In the genomic region with DNA sequence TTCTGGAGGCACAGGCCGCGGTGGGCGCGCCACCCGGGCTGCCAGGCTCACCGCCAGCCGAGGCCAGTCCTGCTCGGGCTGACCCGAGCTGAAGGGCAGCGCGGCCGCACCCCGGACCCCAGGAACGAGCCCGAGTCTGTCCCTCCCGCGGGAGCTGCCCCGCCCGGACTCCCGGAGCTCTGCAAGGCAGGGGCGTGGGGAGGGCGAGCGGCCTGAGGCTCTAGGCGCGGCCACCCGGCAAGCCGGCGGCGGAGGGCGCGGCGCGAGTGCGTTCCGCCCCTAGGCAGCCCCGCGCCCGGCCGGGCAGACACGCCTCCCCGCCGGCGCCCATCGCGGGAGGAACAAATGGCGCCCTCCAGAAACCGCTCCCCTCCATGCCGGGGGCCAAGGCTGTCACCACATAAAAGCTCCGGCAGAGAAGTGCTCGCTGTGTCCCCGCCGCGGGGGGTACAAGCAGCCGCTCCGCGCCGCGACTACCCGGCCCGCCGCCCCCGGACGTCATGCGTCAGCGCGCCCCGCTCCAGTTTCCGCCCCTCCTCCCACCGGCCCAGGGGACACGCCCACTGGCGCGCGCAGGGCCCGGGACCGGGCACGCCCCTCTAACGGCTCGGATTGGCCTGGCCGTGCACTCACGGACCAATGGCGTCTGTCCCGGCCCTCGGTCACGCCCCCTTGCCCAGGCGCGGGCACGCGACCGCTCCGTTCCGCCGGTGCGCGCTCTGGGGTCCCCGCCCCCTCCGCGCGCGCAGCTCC, we compare ENCODE assay signal across 8 cellular contexts. TPM values are rescaled to one million over a fixed set of nuclear protein-coding genes. Genes with fewer than 3 reads are reported as not detected.
DNase-seq lines count a peak whose midpoint lies in the region; ATAC-seq and TF ChIP-seq lines count a peak whose summit lies in the region.

No MANE protein-coding gene starts in this region.

- H3K4me1 ChIP-seq in heart right ventricle (peaks cover 14 to 53% (median 37%) of the 10 kb centered on the region in 9 donors), transverse colon (peaks cover 13 to 38% (median 33%) of the 10 kb centered on the region in 4 donors)

- peaks cover 9% of the 10 kb centered on the region for H3K36me3 Mint-ChIP-seq in T-cell

- POLR2A ChIA-PET in T-cell (lab: Charles Lee) = interaction anchor here (0.6 to 1.4 kb wide), 8 partner anchors 13 to 702 kb away, joined by 3 to 11 read pairs (median 4); no protein-coding TSS in a partner anchor

- peaks cover 50 to 67% (median 58%) of the 10 kb centered on the region in 3 donors for H3K4me1 Mint-ChIP-seq in T-cell

- DNase-seq in GM13976 (ENCODE audit: low spot score) (peak; percentile 98), NCI-H1417 (lab: John Stamatoyannopoulos, UW) (peak; percentile 95 to 100 (median 99)), T-cell (peak; percentile 96 to 100 (median 99)), amniotic epithelial cell (ENCODE audit: low read depth) (peak; percentile 95), heart right ventricle (peak; percentile 99 to 100), pons (ENCODE audit: low spot score) (peak; percentile 96), transverse colon (peak; percentile 99)

- peak overlapping the region; percentile 71 for H3K27ac Mint-ChIP-seq in T-cell

- H3K4me3 Mint-ChIP-seq in T-cell = peak overlapping the region; percentile 62 to 90 (median 85)

- no peaks in the 10 kb centered on the region for H3K27me3 Mint-ChIP-seq in T-cell

- H3K36me3 ChIP-seq in heart right ventricle = no peaks in the 10 kb centered on the region
- no peaks in the 10 kb centered on the region for H3K36me3 ChIP-seq in transverse colon

- peak; percentile 95 for TF ChIP-seq POLR2A in transverse colon (IDR thresholded peaks at IDR 0.05)

- H3K9me3 ChIP-seq in heart right ventricle (no peaks in the 10 kb centered on the region), transverse colon (no peaks in the 10 kb centered on the region)

- H3K4me3 ChIP-seq in heart right ventricle = peak overlapping the region; percentile 71 to 96 (median 92)
- H3K4me3 ChIP-seq in transverse colon = peak overlapping the region; percentile 61 to 97 (median 88)

- in situ Hi-C loops in GM13976 (cut with MboI; ENCODE audit: low sequenced_read_pairs, unreplicated experiment) (loop anchor here (10.0 kb wide), 2 partner anchors 61 to 91 kb away; no protein-coding TSS in a partner anchor), transverse colon (cut with MboI; ENCODE audit: low pct_ligation_motif_present in 1 of 4, low pct_unique_long_range_greater_than_20kb in 1 of 4, low sequenced_read_pairs in 3 of 4) (loop anchor here in 1 of 4 donors (10.0 kb wide), 1 partner anchor 111 kb away; no protein-coding TSS in a partner anchor)

- TF ChIP-seq CTCF in GM13976 (IDR thresholded peaks at IDR 0.05; ENCODE audit: borderline replicate concordance, control extremely low read depth, extremely low read depth, insufficient read depth, missing control alignments) (no peak), heart right ventricle (IDR thresholded peaks at IDR 0.05) (no peak), transverse colon (IDR thresholded peaks at IDR 0.05) (peak in 2 of 5 experiments; percentile 5 to 18)

- H3K27me3 ChIP-seq in heart right ventricle (no peaks in the 10 kb centered on the region), transverse colon (no peaks in the 10 kb centered on the region)

- intact Hi-C loops in heart right ventricle (cut with DNase I) = loop anchor here (1.0 to 10.0 kb wide), 22 partner anchors 36 to 331 kb away; partner anchors contain the start of gene MTMR10 (in 1 of the 10)
- intact Hi-C loops in transverse colon (cut with DNase I; ENCODE audit: low total_unique reads) = loop anchor here (5.0 kb wide), 1 partner anchor 109 kb away; no protein-coding TSS in a partner anchor

- peak overlapping the region; percentile 99 to 100 (median 100) for H3K27ac ChIP-seq in heart right ventricle
- H3K27ac ChIP-seq in transverse colon = peak overlapping the region; percentile 98 to 100 (median 100)

- WGBS in heart right ventricle, 2 donors = 0 to 1% methylated on average over 46 to 99 of the region's 99 CpGs
- 1% methylated on average over 12 of the region's 99 CpGs; no CpG with 5 or more reads in 1 of the 2 donors for WGBS in transverse colon (ENCODE audit: low coverage in 1 of 2), 2 donors

- peak; percentile 73 for ATAC-seq in HG02798 (IDR thresholded peaks at IDR 0.05; ENCODE audit: poor library complexity, unreplicated experiment)
- ATAC-seq in T-cell (replicated peaks in 1 of 4) = peak; percentile 70 to 79 (median 74)
- peak; percentile 88 to 95 (median 92) for ATAC-seq in heart right ventricle

- TF ChIP-seq EP300 in transverse colon (IDR thresholded peaks at IDR 0.05; ENCODE audit: low read depth) = peak; percentile 34

- H3K9me3 Mint-ChIP-seq in T-cell = no peaks in the 10 kb centered on the region

- CTCF ChIA-PET in T-cell (lab: Charles Lee) = interaction anchor here (0.7 to 1.5 kb wide), 7 partner anchors 20 to 164 kb away, joined by 3 to 7 read pairs (median 3); no protein-coding TSS in a partner anchor

RNA-seq across cellular contexts. Expression of gene KLF13, which starts 0.5 kb away (rescaled TPM):
- 100 to 1,000 TPM; 218 to 327 (median 288) TPM for total RNA-seq in T-cell
- total RNA-seq in heart right ventricle = 100 to 1,000 TPM in 1 of 10 donors, 10 to 100 TPM in 9; 28.4 to 101 (median 49.4) TPM
- polyA plus RNA-seq in heart right ventricle = 10 to 100 TPM; 32.9 to 44.0 TPM
- total RNA-seq in transverse colon = 10 to 100 TPM; 39.0 to 81.2 (median 68.8) TPM

Comparison
In these comparisons a context has a peak if more than half of its experiments do, and no peak if none do; other contexts are left out.
1. Peak in every context shown above with its lines: DNase-seq, ATAC-seq, H3K4me3 ChIP-seq and H3K27ac ChIP-seq.